In genomic region chr17:78759203-78759968, GRCh38 we compare ENCODE assay signal across 11 cellular contexts. TPM values are rescaled to one million over a fixed set of nuclear protein-coding genes. Genes with fewer than 3 reads are reported as not detected.
A peak's percentile ranks its signal among the peaks of the same experiment; 100 is the strongest.
DNase-seq lines count a peak whose midpoint lies in the region; ATAC-seq and TF ChIP-seq lines count a peak whose summit lies in the region.
"Had no signal": no experiment of that assay in that cellular context is flagged by ENCODE, and none has a peak within 500 bp of the region (broad histone marks: within the 10 kb centered on the region; RNA-seq: fewer than 3 reads in every experiment).

No MANE protein-coding gene starts in this region.

- H3K9me3 ChIP-seq in OCI-LY7 (ENCODE audit: low read length) (no peaks in the 10 kb centered on the region), left lung (no peaks in the 10 kb centered on the region), testis (no peaks in the 10 kb centered on the region)
- H3K9me3 ChIP-seq: thyroid gland had no signal

- H3K4me1 ChIP-seq in OCI-LY7 (ENCODE audit: insufficient read depth, low read length, poor library complexity, severe bottlenecking) (peaks cover 66% of the 10 kb centered on the region), left lung (peaks cover 5 to 87% of the 10 kb centered on the region in 2 donors), testis (peaks cover 12% of the 10 kb centered on the region)

- TSS peak; percentile 32 for BruUV-seq in OCI-LY7 (replicated peaks; lab: Mats Ljungman, UMichigan)

- H2AFZ ChIP-seq in OCI-LY7 (ENCODE audit: low read length): peak overlapping the region; percentile 1; the same call in 1 of the 2 replicates

- peaks cover 83% of the 10 kb centered on the region for H3K4me1 Mint-ChIP-seq in activated naive CD4-positive, alpha-beta T cell treated with anti-CD3 and anti-CD28 coated beads, Interleukin-2, amount 50 U/mL, for 24 hours

- ATAC-seq in HG03521 (IDR thresholded peaks at IDR 0.05; ENCODE audit: unreplicated experiment): peak; percentile 69
- ATAC-seq in left lung: peak; percentile 70
- ATAC-seq in HG03159 (IDR thresholded peaks at IDR 0.05; ENCODE audit: unreplicated experiment): no peak
- ATAC-seq: HCT116 had no signal

- H3K4me3 Mint-ChIP-seq in activated naive CD4-positive, alpha-beta T cell treated with anti-CD3 and anti-CD28 coated beads, Interleukin-2, amount 50 U/mL, for 24 hours: peak overlapping the region; percentile 66

- no peak for TF ChIP-seq CTCF in GM12875 (IDR thresholded peaks at IDR 0.05; ENCODE audit: borderline replicate concordance, insufficient read depth, low read depth, low read length)
- no peak for TF ChIP-seq CTCF in OCI-LY7 (conservative IDR thresholded peaks at IDR 0.05; ENCODE audit: low read length)
- no peak for TF ChIP-seq CTCF in left lung (IDR thresholded peaks at IDR 0.05)
- TF ChIP-seq CTCF in testis (IDR thresholded peaks at IDR 0.05): no peak

- H3K27me3 ChIP-seq in left lung: no peaks in the 10 kb centered on the region
- no peaks in the 10 kb centered on the region for H3K27me3 ChIP-seq in testis
- H3K27me3 ChIP-seq: thyroid gland had no signal

- peaks cover 97% of the 10 kb centered on the region for H3K79me2 ChIP-seq in OCI-LY7 (ENCODE audit: insufficient read depth, low read depth, low read length)

- peaks cover 1% of the 10 kb centered on the region for H3K36me3 Mint-ChIP-seq in activated naive CD4-positive, alpha-beta T cell treated with anti-CD3 and anti-CD28 coated beads, Interleukin-2, amount 50 U/mL, for 24 hours

- CTCF ChIA-PET in OCI-LY7 (lab: Charles Lee; ENCODE audit: unreplicated experiment): interaction anchor here (1.5 kb wide), 1 partner anchor 20 kb away, joined by 9 read pairs; no protein-coding TSS in a partner anchor

- no peaks in the 10 kb centered on the region for H3K27me3 Mint-ChIP-seq in activated naive CD4-positive, alpha-beta T cell treated with anti-CD3 and anti-CD28 coated beads, Interleukin-2, amount 50 U/mL, for 24 hours

- H3K4me3 ChIP-seq in GM12875 (ENCODE audit: low read depth, low read length) (peak overlapping the region; percentile 12), OCI-LY7 (ENCODE audit: low read depth, low read length, poor library complexity, severe bottlenecking) (peak overlapping the region; percentile 57), left lung (no peak overlapping the region), testis (no peak overlapping the region)
- H3K4me3 ChIP-seq: thyroid gland had no signal

- H3K36me3 ChIP-seq in OCI-LY7 (ENCODE audit: insufficient read depth, low read length) (peaks cover 11% of the 10 kb centered on the region; the same call in 1 of the 2 replicates), left lung (no peaks in the 10 kb centered on the region), testis (ENCODE audit: low read depth, missing control alignments) (no peaks in the 10 kb centered on the region)
- H3K36me3 ChIP-seq: thyroid gland had no signal

- POLR2A ChIA-PET in OCI-LY7 (lab: Charles Lee): interaction anchor here (0.5 to 2.0 kb wide), 17 partner anchors 9 to 1286 kb away, joined by 3 to 8 read pairs (median 6); no protein-coding TSS in a partner anchor

- H3K9me3 Mint-ChIP-seq in activated naive CD4-positive, alpha-beta T cell treated with anti-CD3 and anti-CD28 coated beads, Interleukin-2, amount 50 U/mL, for 24 hours: no peaks in the 10 kb centered on the region

- peak overlapping the region; percentile 86 for H3K27ac Mint-ChIP-seq in activated naive CD4-positive, alpha-beta T cell treated with anti-CD3 and anti-CD28 coated beads, Interleukin-2, amount 50 U/mL, for 24 hours

- H3K9me2 ChIP-seq in OCI-LY7 (ENCODE audit: insufficient read depth, low read length): no peaks in the 10 kb centered on the region

- TF ChIP-seq POLR2A in testis (IDR thresholded peaks at IDR 0.05): no peak

- intact Hi-C loops in OCI-LY7 (cut with micrococcal nuclease; ENCODE audit: unreplicated experiment) (loop anchor here (1.0 to 2.0 kb wide), 3 partner anchors 15 to 21 kb away; no protein-coding TSS in a partner anchor), left lung (cut with DNase I) (no loop called here), testis (cut with DNase I; ENCODE audit: low total_unique reads) (no loop called here)

- H3K27ac ChIP-seq in OCI-LY7 (ENCODE audit: low read depth, low read length, poor library complexity, severe bottlenecking) (peak overlapping the region; percentile 90), left lung (peak overlapping the region; percentile 40 to 89), testis (no peak overlapping the region)
- H3K27ac ChIP-seq: epithelial cell of prostate, thyroid gland had no signal

- 72 to 77% methylated on average over 11 of the region's 11 CpGs for WGBS in testis, 2 donors

- DNase-seq in OCI-LY7 (ENCODE audit: low spot score) (peak; percentile 93), left lung (peak; percentile 80 to 81), testis (peak; percentile 53), OCI-M2 (lab: John Stamatoyannopoulos, UW; ENCODE audit: unreplicated experiment) (no peak)

- H4K20me1 ChIP-seq in OCI-LY7 (ENCODE audit: insufficient read depth, low read length): no peaks in the 10 kb centered on the region

- H3K4me2 ChIP-seq in OCI-LY7 (ENCODE audit: low read length): peak overlapping the region; percentile 85

RNA-seq across cellular contexts. Expression of gene CYTH1, which starts 22.7 kb away (rescaled TPM):
- total RNA-seq in OCI-LY7 (2014; rRNA removed; shearing (Covaris generic)): 73.0 and 88.1 TPM in 2 replicates
- total RNA-seq in OCI-LY7 (2022): 148 and 156 TPM in 2 replicates
- total RNA-seq in left lung: 10 to 100 TPM; 65.1 to 96.1 TPM
- 10 to 100 TPM; 42.2 to 47.9 TPM for total RNA-seq in testis
- polyA plus RNA-seq in testis (ENCODE audit: insufficient read depth, low read depth, low replicate concordance): 40.8 TPM

Comparison
In these comparisons a context has a peak if more than half of its experiments do, and no peak if none do; other contexts are left out.
1. H3K4me3 ChIP-seq: peak in GM12875 (single experiment) and OCI-LY7 (single experiment); none in left lung (0 of 2) and testis (0 of 2).
2. H3K27ac ChIP-seq: peak in OCI-LY7 (single experiment) and left lung (2 of 2); none in testis (0 of 2).